10 cellular contexts compared by ENCODE assay signal in genomic region chr4:24795666-24796381, GRCh38. TPM values are rescaled to one million over a fixed set of nuclear protein-coding genes. Genes with fewer than 3 reads are reported as not detected.
DNase-seq lines count a peak whose midpoint lies in the region; ATAC-seq and TF ChIP-seq lines count a peak whose summit lies in the region.
"Had no signal": no experiment of that assay in that cellular context is flagged by ENCODE, and none has a peak within 500 bp of the region (broad histone marks: within the 10 kb centered on the region; RNA-seq: fewer than 3 reads in every experiment).

No MANE protein-coding gene starts in this region.

- H3K27ac Mint-ChIP-seq in MCF 10A (ENCODE audit: low read depth, unreplicated experiment) = no peak overlapping the region

- H3K4me1 Mint-ChIP-seq in MCF 10A (ENCODE audit: insufficient read depth, unreplicated experiment) = no peaks in the 10 kb centered on the region

- TF ChIP-seq CTCF in breast epithelium (IDR thresholded peaks at IDR 0.05) (no peak), MCF 10A (IDR thresholded peaks at IDR 0.05; ENCODE audit: unreplicated experiment) (no peak), heart left ventricle (IDR thresholded peaks at IDR 0.05) (no peak), omental fat pad (IDR thresholded peaks at IDR 0.05) (no peak)

- no peaks in the 10 kb centered on the region for H3K9me3 Mint-ChIP-seq in MCF 10A (ENCODE audit: unreplicated experiment)

- H3K36me3 Mint-ChIP-seq in MCF 10A (ENCODE audit: insufficient read depth, unreplicated experiment) = no peaks in the 10 kb centered on the region

- no peaks in the 10 kb centered on the region for H3K4me1 ChIP-seq in breast epithelium
- peaks cover 0 to 41% (median 18%) of the 10 kb centered on the region in 12 donors for H3K4me1 ChIP-seq in heart left ventricle

- peak overlapping the region; percentile 70 to 85 for H3K27ac ChIP-seq in breast epithelium
- H3K27ac ChIP-seq in heart left ventricle = peak overlapping the region; percentile 53 to 92 (median 82)

- TF ChIP-seq POLR2A in breast epithelium (IDR thresholded peaks at IDR 0.05) (no peak), heart left ventricle (IDR thresholded peaks at IDR 0.05) (no peak)

- no peaks in the 10 kb centered on the region for H3K27me3 Mint-ChIP-seq in MCF 10A (ENCODE audit: insufficient read depth, unreplicated experiment)

- H3K4me3 ChIP-seq in breast epithelium = peak overlapping the region; percentile 24 to 48 (median 35)
- peak overlapping the region in 11 of 12 donors; percentile 1 to 60 (median 45) for H3K4me3 ChIP-seq in heart left ventricle

- 27 to 50% (median 39%) methylated on average over 9 of the region's 9 CpGs for WGBS in heart left ventricle, 4 donors

- DNase-seq in breast epithelium (ENCODE audit: low spot score in 2 of 2) (no peak), MCF 10A (ENCODE audit: unreplicated experiment) (no peak), heart left ventricle (no peak), omental fat pad (ENCODE audit: low spot score) (no peak), NCI-H187 (lab: John Stamatoyannopoulos, UW) (no peak), NCI-H2029 (lab: John Stamatoyannopoulos, UW) (no peak), NAMALWA (ENCODE audit: low spot score) (no peak)

- intact Hi-C loops in breast epithelium (cut with DNase I; ENCODE audit: low total_unique reads) (loop anchor here (2.0 to 5.0 kb wide), 3 partner anchors 23 to 566 kb away; no protein-coding TSS in a partner anchor), MCF 10A (cut with micrococcal nuclease) (no loop called here), heart left ventricle (cut with DNase I) (loop anchor here in 3 of 10 donors (5.0 to 10.0 kb wide), 2 partner anchors 116 to 211 kb away; partner anchors contain the start of genes DHX15 (in 3 of the 3) and CCDC149 (in 1 of the 3))

- no TSS peak for BruUV-seq in MCF 10A (replicated peaks; lab: Mats Ljungman, UMichigan)

- CTCF ChIA-PET in MCF 10A (lab: Yijun Ruan, JAX) = interaction anchor here (0.6 to 3.3 kb wide), 4 partner anchors 18 to 1648 kb away, joined by 3 to 10 read pairs (median 4); no protein-coding TSS in a partner anchor

- peak; percentile 2 to 26 (median 16) for ATAC-seq in heart left ventricle
- peak; percentile 5 for ATAC-seq in omental fat pad (ENCODE audit: low FRiP score)
- ATAC-seq in GM18873 (IDR thresholded peaks at IDR 0.05; ENCODE audit: low FRiP score, unreplicated experiment) = no peak

- H3K9me3 ChIP-seq in breast epithelium (no peaks in the 10 kb centered on the region), heart left ventricle (no peaks in the 10 kb centered on the region)

- POLR2A ChIA-PET in MCF 10A (lab: Yijun Ruan, JAX) = no interaction called here

- H3K36me3 ChIP-seq in breast epithelium (no peaks in the 10 kb centered on the region), heart left ventricle (no peaks in the 10 kb centered on the region)

- no peak overlapping the region for H3K4me3 Mint-ChIP-seq in MCF 10A (ENCODE audit: unreplicated experiment)

- H3K27me3 ChIP-seq in breast epithelium = peaks cover 0 to 14% of the 10 kb centered on the region in 2 donors
- peaks cover 0 to 21% (median 6%) of the 10 kb centered on the region in 9 donors for H3K27me3 ChIP-seq in heart left ventricle

RNA-seq across cellular contexts. Expression of gene SOD3, which starts 0.5 kb away (rescaled TPM):
- total RNA-seq in breast epithelium (100 to 1,000 TPM in 1 of 3 donors, 10 to 100 TPM in 2; 22.0 to 131 (median 77.3) TPM), MCF 10A (2022) (not detected in 2 replicates), heart left ventricle (100 to 1,000 TPM in 1 of 9 donors, 10 to 100 TPM in 8; 17.0 to 110 (median 43.0) TPM), omental fat pad (10 to 100 TPM; 42.3 to 79.5 (median 69.8) TPM)
- 10 to 100 TPM; 11.7 to 15.0 TPM for polyA plus RNA-seq in heart left ventricle
- total RNA-seq: A673; activated CD8-positive, alpha-beta memory T cell treated with anti-CD3 and anti-CD28 coated beads for 36 hours had no signal

Comparison
In these comparisons a context has a peak if more than half of its experiments do, and no peak if none do; other contexts are left out.
1. RNA of gene SOD3, which starts 0.5 kb away (total RNA-seq): 22.0 to 131 TPM in breast epithelium, 42.3 to 79.5 TPM in omental fat pad and 17.0 to 110 TPM in heart left ventricle; not detected in MCF 10A; every median in the first group is over 10 times any median in the second.